ENCODE assay signal across 1 cellular context in genomic region chr10:16950686-16951681, GRCh38.
TF ChIP-seq lines count a peak whose summit lies in the region.

No MANE protein-coding gene starts in this region.

TF ChIP-seq in HEK293, 187 proteins besides CTCF, POLR2A, EP300 and RAD21 (continued from another document):
- no peak for TF ChIP-seq PRDM10 (tag by site-specific recombination; IDR thresholded peaks at IDR 0.05)
- no peak for TF ChIP-seq ZNF488 (tag by site-specific recombination; IDR thresholded peaks at IDR 0.05)
- TF ChIP-seq ZBTB10 (tag by site-specific recombination; IDR thresholded peaks at IDR 0.05), result no peak
- TF ChIP-seq ZNF660 (tag by site-specific recombination; IDR thresholded peaks at IDR 0.05), result 0 out of 2 replicates have a peak, but pooled peaks have one; percentile 38
- no peak for TF ChIP-seq ZNF433 (tag by site-specific recombination; IDR thresholded peaks at IDR 0.05; ENCODE audit: low read depth)
- no peak for TF ChIP-seq ZNF155 (tag by site-specific recombination; IDR thresholded peaks at IDR 0.05)
- TF ChIP-seq SP7 (tag by site-specific recombination; IDR thresholded peaks at IDR 0.05), result 0 out of 2 replicates have a peak, but pooled peaks have one; percentile 37
